Comparison of ENCODE assay signal across 1 cellular context in genomic region chr6:170306324-170307079, GRCh38.
TF ChIP-seq lines count a peak whose summit lies in the region.

Gene FAM120B, plus strand, starts transcription at chr6:170306758. Its CDS starts 10,633 bp downstream, at chr6:170317391.

TF ChIP-seq in K562, 482 proteins besides CTCF, POLR2A, EP300 and RAD21 (continued from another document and continues in another):
- TF ChIP-seq RREB1 (CRISPR knock-in tag; IDR thresholded peaks at IDR 0.05) (peak; percentile 90; the same call in 1 of the 2 replicates), ZNF407 (IDR thresholded peaks at IDR 0.05; ENCODE audit: low read depth) (no peak), GATAD2B (IDR thresholded peaks at IDR 0.05; ENCODE audit: borderline replicate concordance) (peak; percentile 92), RFX1 (IDR thresholded peaks at IDR 0.05) (peak; percentile 92), NRF1 (conservative IDR thresholded peaks at IDR 0.05 in 1 of 2, IDR thresholded peaks at IDR 0.05 in 1 of 2) (peak; percentile 98), TAF1 (IDR thresholded peaks at IDR 0.05; ENCODE audit: control insufficient read depth, extremely low read depth, insufficient read depth, low read length, severe bottlenecking) (peak; percentile 89), GTF3C2 (IDR thresholded peaks at IDR 0.05; ENCODE audit: borderline replicate concordance, extremely low read depth, insufficient read length) (no peak), PKNOX1 (IDR thresholded peaks at IDR 0.05) (no peak), RBM39 (optimal IDR thresholded peaks at IDR 0.05; ENCODE audit: low read depth, low read length) (no peak), C11orf30 (IDR thresholded peaks at IDR 0.05; ENCODE audit: low read depth) (peak; percentile 85), JUND (IDR thresholded peaks at IDR 0.05; ENCODE audit: borderline replicate concordance, low read depth, low read length) (peak; percentile 22; the same call in 1 of the 2 replicates), JUND (tag; IDR thresholded peaks at IDR 0.05; ENCODE audit: borderline replicate concordance, low read depth, low read length) (no peak), E2F5 (CRISPR knock-in tag; IDR thresholded peaks at IDR 0.05) (peak; percentile 82; the same call in 1 of the 2 replicates), ERF (CRISPR knock-in tag; IDR thresholded peaks at IDR 0.05) (peak; percentile 95), ZNF121 (CRISPR knock-in tag; conservative IDR thresholded peaks at IDR 0.05) (no peak), ESRRA (IDR thresholded peaks at IDR 0.05; ENCODE audit: borderline replicate concordance, low read depth) (peak; percentile 83), POLR2B (IDR thresholded peaks at IDR 0.05; ENCODE audit: low read depth, partially characterized antibody) (peak; percentile 95), ZBTB43 (CRISPR knock-in tag; IDR thresholded peaks at IDR 0.05) (peak; percentile 86; the same call in 1 of the 2 replicates), SUPT5H (IDR thresholded peaks at IDR 0.05) (peak; percentile 98), U2AF1 (optimal IDR thresholded peaks at IDR 0.05; ENCODE audit: low read depth, low read length) (peak; percentile 66), TCF7 (IDR thresholded peaks at IDR 0.05; ENCODE audit: borderline replicate concordance) (no peak), ZNF583 (CRISPR knock-in tag; IDR thresholded peaks at IDR 0.05) (peak; percentile 71), ZBTB7A (IDR thresholded peaks at IDR 0.05; ENCODE audit: borderline replicate concordance, control insufficient read depth, low read depth, low read length) (peak; percentile 50; the same call in 1 of the 2 replicates), RBM14 (IDR thresholded peaks at IDR 0.05; ENCODE audit: borderline replicate concordance, insufficient read depth, low read depth, low read length) (no peak), THAP12 (CRISPR knock-in tag; IDR thresholded peaks at IDR 0.05) (peak; percentile 79), POLR2H (tag; IDR thresholded peaks at IDR 0.05; ENCODE audit: low read depth) (peak; percentile 80), ZNF740 (CRISPR knock-in tag; IDR thresholded peaks at IDR 0.05) (0 out of 2 replicates have a peak, but pooled peaks have one; percentile 40), ZNF740 (tag; IDR thresholded peaks at IDR 0.05) (no peak)
